Comparison of ENCODE assay signal across 8 cellular contexts in genomic region chr2:10124538-10125045, GRCh38. TPM values are rescaled to one million over a fixed set of nuclear protein-coding genes. Genes with fewer than 3 reads are reported as not detected.
DNase-seq lines count a peak whose midpoint lies in the region; ATAC-seq and TF ChIP-seq lines count a peak whose summit lies in the region.

No MANE protein-coding gene starts in this region.

- POLR2A ChIA-PET in CD4-positive, alpha-beta memory T cell (lab: Charles Lee; ENCODE audit: partially characterized antibody): interaction anchor here (1.0 to 3.3 kb wide), 6 partner anchors 17 to 323 kb away, joined by 3 to 25 read pairs (median 11); partner anchors contain the start of gene ODC1

- peaks cover 5% of the 10 kb centered on the region for H3K27me3 ChIP-seq in CD4-positive, alpha-beta memory T cell (ENCODE audit: insufficient read depth, low read length)
- peaks cover 0 to 12% (median 2%) of the 10 kb centered on the region in 3 donors for H3K27me3 ChIP-seq in psoas muscle (ENCODE audit: insufficient read depth in 3 of 3, low read length in 2 of 3)

- peak; percentile 72 for TF ChIP-seq CTCF in psoas muscle (IDR thresholded peaks at IDR 0.05)

- peak in 1 of 4 donors; percentile 35 for ATAC-seq in psoas muscle

- 7 to 12% (median 9%) methylated on average over 5 of the region's 5 CpGs for WGBS in psoas muscle, 3 donors

- peaks cover 34 to 64% (median 45%) of the 10 kb centered on the region in 4 donors for H3K4me1 Mint-ChIP-seq in CD4-positive, alpha-beta memory T cell

- H3K27me3 Mint-ChIP-seq in CD4-positive, alpha-beta memory T cell: peaks cover 5 to 12% of the 10 kb centered on the region in 2 donors

- no peaks in the 10 kb centered on the region for H3K9me3 ChIP-seq in CD4-positive, alpha-beta memory T cell (ENCODE audit: control insufficient read depth in 1 of 2, low read length in 2 of 2)
- H3K9me3 ChIP-seq in psoas muscle: no peaks in the 10 kb centered on the region

- intact Hi-C loops in CD4-positive, alpha-beta memory T cell (cut with micrococcal nuclease): loop anchor here (1.0 to 10.0 kb wide), 6 partner anchors 52 to 544 kb away; no protein-coding TSS in a partner anchor
- intact Hi-C loops in psoas muscle (cut with DNase I): loop anchor here (1.0 to 5.0 kb wide), 4 partner anchors 283 to 543 kb away; no protein-coding TSS in a partner anchor

- no peak overlapping the region for H3K4me3 ChIP-seq in CD4-positive, alpha-beta memory T cell (ENCODE audit: low read length in 2 of 2)
- no peak overlapping the region for H3K4me3 ChIP-seq in psoas muscle

- peaks cover 0 to 6% of the 10 kb centered on the region in 2 donors for H3K36me3 Mint-ChIP-seq in CD4-positive, alpha-beta memory T cell

- no peaks in the 10 kb centered on the region for H3K9me3 Mint-ChIP-seq in CD4-positive, alpha-beta memory T cell

- CTCF ChIA-PET in CD4-positive, alpha-beta memory T cell (lab: Charles Lee; ENCODE audit: partially characterized antibody): interaction anchor here (0.8 to 11.4 kb wide), 24 partner anchors 9 to 324 kb away, joined by 3 to 178 read pairs (median 5); partner anchors contain the start of gene ODC1

- H3K4me3 Mint-ChIP-seq in CD4-positive, alpha-beta memory T cell: peak overlapping the region in 4 of 8 donors; percentile 26 to 61 (median 46)

- peak; percentile 74 to 79 (median 76) for DNase-seq in CD4-positive, alpha-beta memory T cell
- peak; percentile 44 for DNase-seq in H4 (ENCODE audit: low spot score)
- peak; percentile 56 for DNase-seq in NCI-H446 treated with DMSO at 0.1 percent for 48 hours (lab: John Stamatoyannopoulos, UW)
- DNase-seq in activated CD4-positive, alpha-beta T cell treated with anti-CD3 and anti-CD28 coated beads, Interleukin-2, amount 50 U/mL, for 1 hour: peak; percentile 33
- peak; percentile 75 for DNase-seq in fibroblast of the conjunctiva (ENCODE audit: low read depth)
- DNase-seq in psoas muscle: no peak
- DNase-seq in activated effector memory CD4-positive, alpha-beta T cell treated with anti-CD3 and anti-CD28 coated beads, Interleukin-2, amount 50 U/mL, for 16 hours: no peak
- DNase-seq in GM19238 (ENCODE audit: insufficient read length, low spot score): no peak

- H3K36me3 ChIP-seq in CD4-positive, alpha-beta memory T cell (ENCODE audit: insufficient read depth, low read length): no peaks in the 10 kb centered on the region
- no peaks in the 10 kb centered on the region for H3K36me3 ChIP-seq in psoas muscle (ENCODE audit: insufficient read depth in 1 of 2, low read depth in 1 of 2)

- peak overlapping the region in 2 of 7 donors; percentile 65 to 81 for H3K27ac Mint-ChIP-seq in CD4-positive, alpha-beta memory T cell

- H3K27ac ChIP-seq in CD4-positive, alpha-beta memory T cell (ENCODE audit: low read depth, low read length): no peak overlapping the region
- H3K27ac ChIP-seq in psoas muscle: no peak overlapping the region

- H3K4me1 ChIP-seq in CD4-positive, alpha-beta memory T cell (ENCODE audit: insufficient read depth, low read length): peaks cover 48% of the 10 kb centered on the region
- peaks cover 27% of the 10 kb centered on the region for H3K4me1 ChIP-seq in psoas muscle

RNA-seq across cellular contexts. Expression of gene RRM2, which starts 2.1 kb away (rescaled TPM):
- under 1 TPM in 1 of 2 experiments, not detected in 1; 0.42 TPM for total RNA-seq in CD4-positive, alpha-beta memory T cell
- under 1 TPM; 0.48 to 0.77 TPM for polyA plus RNA-seq in CD4-positive, alpha-beta memory T cell
- 51.9 and 68.5 TPM in 2 replicates for total RNA-seq in H4 (2014; rRNA removed; shearing (Covaris generic))
- 1 to 10 TPM in 1 of 4 donors, under 1 TPM in 1, not detected in 2; 0.27 to 1.3 TPM for total RNA-seq in psoas muscle
- 1 to 10 TPM in 1 of 3 donors, under 1 TPM in 2; 0.35 to 9.3 (median 0.96) TPM for polyA plus RNA-seq in psoas muscle

RNA-seq across cellular contexts. Expression of gene CYS1, which starts 44.4 kb away (rescaled TPM):
- total RNA-seq in CD4-positive, alpha-beta memory T cell: not detected
- not detected for polyA plus RNA-seq in CD4-positive, alpha-beta memory T cell
- total RNA-seq in H4 (2014; rRNA removed; shearing (Covaris generic)): 0.43 and 1.1 TPM in 2 replicates
- under 1 TPM; 0.13 to 0.58 (median 0.16) TPM for total RNA-seq in psoas muscle
- polyA plus RNA-seq in psoas muscle: under 1 TPM; 0.06 to 0.10 (median 0.07) TPM

Comparison
In these comparisons a context has a peak if more than half of its experiments do, and no peak if none do; other contexts are left out.
1. DNase-seq: peak in CD4-positive, alpha-beta memory T cell (5 of 5), H4 (single experiment), NCI-H446 treated with DMSO at 0.1 percent for 48 hours (single experiment), activated CD4-positive, alpha-beta T cell treated with anti-CD3 and anti-CD28 coated beads, Interleukin-2, amount 50 U/mL, for 1 hour (single experiment) and fibroblast of the conjunctiva (single experiment); none in psoas muscle (0 of 2), activated effector memory CD4-positive, alpha-beta T cell treated with anti-CD3 and anti-CD28 coated beads, Interleukin-2, amount 50 U/mL, for 16 hours (single experiment) and GM19238 (single experiment).
2. RNA of gene RRM2, which starts 2.1 kb away (total RNA-seq): 51.9 to 68.5 TPM in H4; 0.42 TPM in CD4-positive, alpha-beta memory T cell and 0.27 to 1.3 TPM in psoas muscle; every median in the first group is over 10 times any median in the second.